24 cellular contexts compared by ENCODE assay signal in the genomic region with DNA sequence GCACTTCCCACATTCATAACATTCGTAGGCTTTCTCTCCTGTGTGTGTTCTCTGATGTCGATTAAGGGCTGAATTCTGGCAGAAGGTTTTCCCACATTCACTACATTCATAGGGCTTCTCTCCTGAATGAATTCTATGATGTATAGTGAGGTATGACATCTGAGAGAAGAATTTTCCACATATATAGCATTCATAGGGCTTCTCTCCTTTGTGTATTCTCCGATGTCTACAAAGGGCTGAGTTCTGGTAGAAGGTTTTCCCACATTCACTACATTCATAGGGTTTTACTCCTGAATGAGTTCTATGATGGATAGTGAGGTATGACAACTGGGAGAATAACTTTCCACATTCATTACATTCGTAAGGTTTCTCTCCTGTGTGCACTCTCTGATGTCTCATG. TPM values are rescaled to one million over a fixed set of nuclear protein-coding genes. Genes with fewer than 3 reads are reported as not detected.
A peak's percentile ranks its signal among the peaks of the same experiment; 100 is the strongest.
DNase-seq lines count a peak whose midpoint lies in the region; ATAC-seq, FAIRE-seq and TF ChIP-seq lines count a peak whose summit lies in the region.
"Had no signal": no experiment of that assay in that cellular context is flagged by ENCODE, and none has a peak within 500 bp of the region (broad histone marks: within the 10 kb centered on the region; RNA-seq: fewer than 3 reads in every experiment).

No MANE protein-coding gene starts in this region.

- 93% methylated on average over 4 of the region's 4 CpGs; no CpG with 5 or more reads in 1 of the 2 experiments for WGBS in H1 (ENCODE audit: extremely low coverage in 1 of 2, insufficient coverage in 1 of 2, insufficient read length in 1 of 2, insufficient replicate concordance in 2 of 2, low coverage in 1 of 2, low lambda C conversion rate in 2 of 2, missing lambda C conversion rate in 1 of 2), 2 experiments

- H3K23ac ChIP-seq in H1 (ENCODE audit: insufficient read length) = no peak overlapping the region

- no peak overlapping the region for H3K9ac ChIP-seq in H1 (replicated peaks in 1 of 4; ENCODE audit: extremely low read depth in 1 of 4, low read depth in 3 of 4, low read length in 3 of 4)

- no peak overlapping the region for H2BK12ac ChIP-seq in H1 (ENCODE audit: low read depth, low read length)

- H3K4me1 ChIP-seq in H1 (replicated peaks in 1 of 4; ENCODE audit: control insufficient read depth in 3 of 4, insufficient read depth in 4 of 4, low read length in 3 of 4) = no peaks in the 10 kb centered on the region
- no peaks in the 10 kb centered on the region for H3K4me1 ChIP-seq in naive thymus-derived CD4-positive, alpha-beta T cell (ENCODE audit: control insufficient read depth in 2 of 2, insufficient read depth in 2 of 2, low read length in 2 of 2)
- H3K4me1 ChIP-seq: Peyer's patch, SJSA1, testis had no signal

- H3K4ac ChIP-seq in H1 (replicated peaks; ENCODE audit: insufficient read length, low read depth, low read length) = no peak overlapping the region

- TF ChIP-seq POLR2A in H1 (IDR thresholded peaks at IDR 0.05; ENCODE audit: control extremely low read depth in 1 of 2, low read depth in 2 of 2, low read length in 2 of 2) = no peak

- no peak overlapping the region for H3K4me2 ChIP-seq in H1 (ENCODE audit: insufficient read depth in 1 of 2, low read depth in 2 of 2, low read length in 2 of 2)

- no peak overlapping the region for H2BK15ac ChIP-seq in H1 (ENCODE audit: low read length)

- no peak overlapping the region for H2AFZ ChIP-seq in H1 (ENCODE audit: low read length)

- intact Hi-C loops in naive thymus-derived CD4-positive, alpha-beta T cell (cut with micrococcal nuclease) = no loop called here

- POLR2A ChIA-PET in H1 (lab: Charles Lee; ENCODE audit: partially characterized antibody) = no interaction called here
- POLR2A ChIA-PET in naive thymus-derived CD4-positive, alpha-beta T cell (lab: Charles Lee) = no interaction called here

- no peak overlapping the region for H3K18ac ChIP-seq in H1 (ENCODE audit: extremely low read depth, low read length)

- in situ Hi-C loops in Caki2 (cut with HindIII; ENCODE audit: low pct_unique_long_range_greater_than_20kb, low sequenced_read_pairs) = no loop called here

- peaks cover 0 to 77% (median 52%) of the 10 kb centered on the region in 11 donors for H3K9me3 Mint-ChIP-seq in naive thymus-derived CD4-positive, alpha-beta T cell

- TF ChIP-seq EP300 in Ishikawa (IDR thresholded peaks at IDR 0.05; ENCODE audit: borderline replicate concordance) (no peak), H1 (IDR thresholded peaks at IDR 0.05; ENCODE audit: borderline replicate concordance in 1 of 2, low read depth in 2 of 2, low read length in 2 of 2) (no peak)

- no peak overlapping the region for H3K27ac ChIP-seq in H1 (ENCODE audit: low read depth, low read length)
- H3K27ac ChIP-seq in naive thymus-derived CD4-positive, alpha-beta T cell (ENCODE audit: low read depth, low read length) = no peak overlapping the region
- H3K27ac ChIP-seq: HL-60, neutrophil, Peyer's patch, SJSA1, skin epidermis, testis had no signal

- H3K79me1 ChIP-seq in H1 (ENCODE audit: low read depth, low read length) = no peaks in the 10 kb centered on the region

- H3K56ac ChIP-seq in H1 (replicated peaks; ENCODE audit: insufficient read length, low read depth, low read length) = no peak overlapping the region

- no peak for TF ChIP-seq CTCF in H1 (IDR thresholded peaks at IDR 0.05; ENCODE audit: control extremely low read depth in 1 of 3, insufficient read depth in 1 of 3, low read depth in 1 of 3, low read length in 3 of 3)

- H2BK120ac ChIP-seq in H1 (replicated peaks; ENCODE audit: low read depth, low read length) = no peak overlapping the region

- H3K4me3 Mint-ChIP-seq in naive thymus-derived CD4-positive, alpha-beta T cell = no peak overlapping the region
- no peak overlapping the region for H3K4me3 Mint-ChIP-seq in T-helper 17 cell
- H3K4me3 Mint-ChIP-seq: activated naive CD8-positive, alpha-beta T cell treated with anti-CD3 and anti-CD28 coated beads for 36 hours; activated T-helper 17 cell treated with anti-CD3 and anti-CD28 coated beads, Interleukin-2, amount 50 U/mL, for 72 hours; stimulated activated effector memory CD8-positive, alpha-beta T cell treated with anti-CD3 and anti-CD28 coated beads, Interleukin-12 subunit alpha, Interleukin-12 subunit beta, amount 100 ng/mL, for 72 hours had no signal

- H4K20me1 ChIP-seq in H1 (replicated peaks in 1 of 2; ENCODE audit: control insufficient read depth in 1 of 2, insufficient read depth in 2 of 2, low read length in 2 of 2) = no peaks in the 10 kb centered on the region

- H3K79me2 ChIP-seq in H1 (ENCODE audit: control insufficient read depth in 1 of 2, insufficient read depth in 2 of 2, low read length in 2 of 2) = no peaks in the 10 kb centered on the region

- ATAC-seq in naive thymus-derived CD4-positive, alpha-beta T cell = no peak
- no peak for ATAC-seq in HG03135 (IDR thresholded peaks at IDR 0.05; ENCODE audit: unreplicated experiment)
- no peak for ATAC-seq in T-helper 17 cell
- ATAC-seq in GM21786 (IDR thresholded peaks at IDR 0.05; ENCODE audit: unreplicated experiment) = no peak
- ATAC-seq: activated T-helper 17 cell treated with anti-CD3 and anti-CD28 coated beads, Interleukin-2, amount 50 U/mL, for 72 hours; stimulated activated effector memory CD8-positive, alpha-beta T cell treated with anti-CD3 and anti-CD28 coated beads, Interleukin-12 subunit alpha, Interleukin-12 subunit beta, amount 100 ng/mL, for 72 hours had no signal

- H4K5ac ChIP-seq in H1 (ENCODE audit: insufficient read length, low read depth, low read length) = no peak overlapping the region

- peaks cover 32 to 41% (median 35%) of the 10 kb centered on the region in 5 donors for H3K36me3 Mint-ChIP-seq in naive thymus-derived CD4-positive, alpha-beta T cell
- peaks cover 20% of the 10 kb centered on the region for H3K36me3 Mint-ChIP-seq in T-helper 17 cell (ENCODE audit: low read depth)
- H3K36me3 Mint-ChIP-seq: stimulated activated effector memory CD8-positive, alpha-beta T cell treated with anti-CD3 and anti-CD28 coated beads, Interleukin-12 subunit alpha, Interleukin-12 subunit beta, amount 100 ng/mL, for 72 hours had no signal

- no peaks in the 10 kb centered on the region for H3K27me3 ChIP-seq in H1 (replicated peaks in 1 of 4; ENCODE audit: control insufficient read depth in 3 of 4, extremely low read depth in 1 of 4, insufficient read depth in 3 of 4, low read length in 3 of 4)
- no peaks in the 10 kb centered on the region for H3K27me3 ChIP-seq in naive thymus-derived CD4-positive, alpha-beta T cell (ENCODE audit: control insufficient read depth in 2 of 2, insufficient read depth in 2 of 2, low read length in 2 of 2)
- H3K27me3 ChIP-seq: MG63, neutrophil, Peyer's patch, SJSA1, testis had no signal

- H2AK5ac ChIP-seq in H1 (ENCODE audit: low read depth, low read length) = no peak overlapping the region

- H3K27me3 Mint-ChIP-seq in naive thymus-derived CD4-positive, alpha-beta T cell = no peaks in the 10 kb centered on the region
- no peaks in the 10 kb centered on the region for H3K27me3 Mint-ChIP-seq in T-helper 17 cell
- H3K27me3 Mint-ChIP-seq: activated naive CD8-positive, alpha-beta T cell treated with anti-CD3 and anti-CD28 coated beads for 36 hours; activated T-helper 17 cell treated with anti-CD3 and anti-CD28 coated beads, Interleukin-2, amount 50 U/mL, for 72 hours had no signal

- H3K9me3 ChIP-seq in H1 (ENCODE audit: insufficient read depth in 2 of 2, low read depth in 1 of 2, low read length in 1 of 2) (peaks cover 88 to 100% of the 10 kb centered on the region in 2 experiments), T-helper 17 cell (ENCODE audit: control insufficient read depth, low read length, poor library complexity, severe bottlenecking) (peaks cover 44% of the 10 kb centered on the region)
- H3K9me3 ChIP-seq in naive thymus-derived CD4-positive, alpha-beta T cell (ENCODE audit: control insufficient read depth in 2 of 3, low read length in 3 of 3) = peaks cover 28 to 98% (median 53%) of the 10 kb centered on the region in 3 experiments

- CTCF ChIA-PET in H1 (lab: Charles Lee; ENCODE audit: partially characterized antibody) = no interaction called here
- CTCF ChIA-PET in naive thymus-derived CD4-positive, alpha-beta T cell (lab: Charles Lee) = no interaction called here

- no peak overlapping the region for H4K91ac ChIP-seq in H1 (replicated peaks; ENCODE audit: insufficient read length, low read length)

- FAIRE-seq in H1 (lab: Jason Lieb, UNC) = no peak

- H3K23me2 ChIP-seq in H1 (ENCODE audit: low read depth, low read length) = no peaks in the 10 kb centered on the region

- peaks cover 23 to 100% (median 80%) of the 10 kb centered on the region in 4 experiments for H3K36me3 ChIP-seq in H1 (ENCODE audit: control insufficient read depth in 2 of 4, insufficient read depth in 4 of 4, low read length in 3 of 4)
- H3K36me3 ChIP-seq in naive thymus-derived CD4-positive, alpha-beta T cell (ENCODE audit: control insufficient read depth in 2 of 3, insufficient read depth in 3 of 3, low read length in 3 of 3) = peaks cover 56 to 93% (median 66%) of the 10 kb centered on the region in 3 experiments

- H2BK5ac ChIP-seq in H1 (ENCODE audit: low read depth, low read length) = no peak overlapping the region

- H4K8ac ChIP-seq in H1 (ENCODE audit: extremely low read depth, insufficient read depth, low read length) = no peak overlapping the region

- H3K4me3 ChIP-seq in H1 (ENCODE audit: extremely low read depth in 1 of 4, insufficient read depth in 2 of 4, low read depth in 3 of 4, low read length in 4 of 4) = peak overlapping the region in 1 of 4 experiments; percentile 40; a peak in 1 of 8 replicates
- H3K4me3 ChIP-seq in naive thymus-derived CD4-positive, alpha-beta T cell (ENCODE audit: low read length) = peak overlapping the region; percentile 8
- H3K4me3 ChIP-seq: MG63, Peyer's patch, SJSA1, skin epidermis, testis had no signal

- no peak for TF ChIP-seq RAD21 in Ishikawa (IDR thresholded peaks at IDR 0.05; ENCODE audit: low read depth)
- TF ChIP-seq RAD21 in H1 (IDR thresholded peaks at IDR 0.05 in 1 of 2, conservative IDR thresholded peaks at IDR 0.05 in 1 of 2; ENCODE audit: low read depth in 2 of 2, low read length in 2 of 2) = no peak

- peak overlapping the region in 1 of 9 donors; percentile 66 for H3K27ac Mint-ChIP-seq in naive thymus-derived CD4-positive, alpha-beta T cell
- no peak overlapping the region for H3K27ac Mint-ChIP-seq in T-helper 17 cell
- H3K27ac Mint-ChIP-seq: activated T-helper 17 cell treated with anti-CD3 and anti-CD28 coated beads, Interleukin-2, amount 50 U/mL, for 72 hours; stimulated activated effector memory CD8-positive, alpha-beta T cell treated with anti-CD3 and anti-CD28 coated beads, Interleukin-12 subunit alpha, Interleukin-12 subunit beta, amount 100 ng/mL, for 72 hours had no signal

- H3K4me1 Mint-ChIP-seq in naive thymus-derived CD4-positive, alpha-beta T cell = peaks cover 0 to 2% (median 0%) of the 10 kb centered on the region in 7 donors
- H3K4me1 Mint-ChIP-seq in T-helper 17 cell = no peaks in the 10 kb centered on the region
- H3K4me1 Mint-ChIP-seq: activated naive CD8-positive, alpha-beta T cell treated with anti-CD3 and anti-CD28 coated beads for 36 hours; activated T-helper 17 cell treated with anti-CD3 and anti-CD28 coated beads, Interleukin-2, amount 50 U/mL, for 72 hours; stimulated activated effector memory CD8-positive, alpha-beta T cell treated with anti-CD3 and anti-CD28 coated beads, Interleukin-12 subunit alpha, Interleukin-12 subunit beta, amount 100 ng/mL, for 72 hours had no signal

- H3K14ac ChIP-seq in H1 (ENCODE audit: insufficient read length) = no peak overlapping the region

- no peak overlapping the region for H2BK20ac ChIP-seq in H1 (ENCODE audit: low read length)

- DNase-seq in Caki2 (ENCODE audit: low read depth) (peak; percentile 33), H1 (ENCODE audit: low read depth in 1 of 2, low spot score in 2 of 2) (no peak), AG08396 (ENCODE audit: low spot score) (no peak), T-helper 17 cell (no peak)
- DNase-seq in naive thymus-derived CD4-positive, alpha-beta T cell = no peak
- DNase-seq: activated CD4-positive, alpha-beta T cell treated with anti-CD3 and anti-CD28 coated beads for 48 hours; activated naive CD8-positive, alpha-beta T cell treated with anti-CD3 and anti-CD28 coated beads for 36 hours; DMS79 treated with DMSO at 0.1 percent for 48 hours; kidney glomerular epithelial cell; MG63; NCI-H1436; NCI-H510A; Peyer's patch; stimulated activated CD4-positive, alpha-beta T cell treated with anti-CD3 and anti-CD28 coated beads, Interleukin-2, amount 100 ng/mL, for 24 hours; testis had no signal

RNA-seq across cellular contexts. Expression of a gene that starts 15.6 kb away (rescaled TPM):
- 7.2 and 8.9 TPM in 2 replicates for total RNA-seq in Caki2 (2014; rRNA removed; shearing (Covaris generic); ENCODE audit: low replicate concordance)
- 16.2 and 16.8 TPM in 2 replicates for total RNA-seq in H1 (2021; fragmentation: NEBNext Ultra II Directional; extraction: Animal tissue kit (Norgen Biotek cat#: 25700))
- 5.0 and 6.7 TPM in 2 replicates for polyA plus RNA-seq in H1 (2011; rRNA removed)
- polyA plus RNA-seq in H1 (2011; cell fraction: cytosol; rRNA removed) = 8.1 TPM
- polyA plus RNA-seq in H1 (2011; cell fraction: nucleus; rRNA removed) = 13.2 TPM
- 4.8 to 10.1 TPM (median 6.5 TPM) in 4 replicates for polyA plus RNA-seq in H1 (2012, experiment 1 of 2)
- polyA plus RNA-seq in H1 (2012, experiment 2 of 2) = 0.54 TPM
- 10.3 TPM for polyA plus RNA-seq in H1 (2013, experiment 1 of 2)
- 10.2 TPM for polyA plus RNA-seq in H1 (2013, experiment 2 of 2)
- polyA minus RNA-seq in H1 (2011; rRNA and poly(A)+ RNA removed) = 12.9 and 21.0 TPM in 2 replicates
- polyA minus RNA-seq in H1 (2011; cell fraction: cytosol; rRNA and poly(A)+ RNA removed) = 16.0 TPM
- polyA minus RNA-seq in H1 (2011; cell fraction: nucleus; rRNA and poly(A)+ RNA removed) = 23.3 TPM
- total RNA-seq in naive thymus-derived CD4-positive, alpha-beta T cell = 10 to 100 TPM; 26.2 to 58.1 (median 29.3) TPM
- polyA plus RNA-seq in naive thymus-derived CD4-positive, alpha-beta T cell = 10 to 100 TPM; 25.2 to 33.4 TPM
- total RNA-seq in T-helper 17 cell = 10 to 100 TPM; 26.1 to 26.5 TPM

RNA-seq across cellular contexts. Expression of a gene that starts 54.0 kb away (rescaled TPM):
- 12.8 and 21.2 TPM in 2 replicates for total RNA-seq in Caki2 (2014; rRNA removed; shearing (Covaris generic); ENCODE audit: low replicate concordance)
- total RNA-seq in H1 (2021; fragmentation: NEBNext Ultra II Directional; extraction: Animal tissue kit (Norgen Biotek cat#: 25700)) = 13.7 and 15.5 TPM in 2 replicates
- polyA plus RNA-seq in H1 (2011; rRNA removed) = 3.6 and 6.3 TPM in 2 replicates
- polyA plus RNA-seq in H1 (2011; cell fraction: cytosol; rRNA removed) = 5.4 TPM
- 12.3 TPM for polyA plus RNA-seq in H1 (2011; cell fraction: nucleus; rRNA removed)
- polyA plus RNA-seq in H1 (2012, experiment 1 of 2) = 7.2 to 11.4 TPM (median 10.5 TPM) in 4 replicates
- polyA plus RNA-seq in H1 (2012, experiment 2 of 2) = 4.4 TPM
- 4.5 TPM for polyA plus RNA-seq in H1 (2013, experiment 1 of 2)
- 4.4 TPM for polyA plus RNA-seq in H1 (2013, experiment 2 of 2)
- 1.4 and 3.9 TPM in 2 replicates for polyA minus RNA-seq in H1 (2011; rRNA and poly(A)+ RNA removed)
- 5.4 TPM for polyA minus RNA-seq in H1 (2011; cell fraction: cytosol; rRNA and poly(A)+ RNA removed)
- 4.3 TPM for polyA minus RNA-seq in H1 (2011; cell fraction: nucleus; rRNA and poly(A)+ RNA removed)
- total RNA-seq in naive thymus-derived CD4-positive, alpha-beta T cell = 10 to 100 TPM; 24.5 to 71.6 (median 55.4) TPM
- polyA plus RNA-seq in naive thymus-derived CD4-positive, alpha-beta T cell = 1 to 10 TPM in 1 of 2 donors, under 1 TPM in 1; 0.66 to 4.4 TPM
- 10 to 100 TPM; 37.1 to 39.9 TPM for total RNA-seq in T-helper 17 cell
